21 cellular contexts compared by ENCODE assay signal in genomic region chr17:17976931-17977570, GRCh38. TPM values are rescaled to one million over a fixed set of nuclear protein-coding genes. Genes with fewer than 3 reads are reported as not detected.
DNase-seq lines count a peak whose midpoint lies in the region; ATAC-seq, FAIRE-seq and TF ChIP-seq lines count a peak whose summit lies in the region.
"Had no signal": no experiment of that assay in that cellular context is flagged by ENCODE, and none has a peak within 500 bp of the region (broad histone marks: within the 10 kb centered on the region; RNA-seq: fewer than 3 reads in every experiment).

No MANE protein-coding gene starts in this region.

- H3K18ac ChIP-seq in H1 (ENCODE audit: extremely low read depth, low read length) = no peak overlapping the region

- no peak overlapping the region for H3K4me2 ChIP-seq in H1 (ENCODE audit: insufficient read depth in 1 of 2, low read depth in 2 of 2, low read length in 2 of 2)
- no peak overlapping the region for H3K4me2 ChIP-seq in neural progenitor cell
- H3K4me2 ChIP-seq: BLaER1 had no signal

- H4K5ac ChIP-seq in H1 (ENCODE audit: insufficient read length, low read depth, low read length) = no peak overlapping the region

- H3K4me3 ChIP-seq in H1 (ENCODE audit: extremely low read depth in 1 of 4, insufficient read depth in 2 of 4, low read depth in 3 of 4, low read length in 4 of 4) = no peak overlapping the region
- H3K4me3 ChIP-seq in neural progenitor cell = no peak overlapping the region
- H3K4me3 ChIP-seq in upper lobe of right lung = no peak overlapping the region
- H3K4me3 ChIP-seq: BLaER1, K562 had no signal

- H2BK120ac ChIP-seq in H1 (replicated peaks; ENCODE audit: low read depth, low read length) = no peak overlapping the region

- H3K9me3 Mint-ChIP-seq in neural progenitor cell = no peaks in the 10 kb centered on the region
- H3K9me3 Mint-ChIP-seq: CD4-positive, CD25-positive, alpha-beta regulatory T cell; CD8-positive, alpha-beta memory T cell; H9 had no signal

- WGBS in H1 (ENCODE audit: extremely low coverage in 1 of 2, insufficient coverage in 1 of 2, insufficient read length in 1 of 2, insufficient replicate concordance in 2 of 2, low coverage in 1 of 2, low lambda C conversion rate in 2 of 2, missing lambda C conversion rate in 1 of 2), 2 experiments = 86% methylated on average over 10 of the region's 10 CpGs; no CpG with 5 or more reads in 1 of the 2 experiments

- H3K4me3 Mint-ChIP-seq in neural progenitor cell = no peak overlapping the region
- H3K4me3 Mint-ChIP-seq: CD4-positive, CD25-positive, alpha-beta regulatory T cell; CD8-positive, alpha-beta memory T cell had no signal

- no peak for TF ChIP-seq CTCF in H1 (IDR thresholded peaks at IDR 0.05; ENCODE audit: control extremely low read depth in 1 of 3, insufficient read depth in 1 of 3, low read depth in 1 of 3, low read length in 3 of 3)
- no peak for TF ChIP-seq CTCF in neural progenitor cell (IDR thresholded peaks at IDR 0.05)
- no peak for TF ChIP-seq CTCF in upper lobe of right lung (IDR thresholded peaks at IDR 0.05)

- DNase-seq in HTR-8/SVneo (ENCODE audit: insufficient read length, low spot score) (no peak), H1 (ENCODE audit: low read depth in 1 of 2, low spot score in 2 of 2) (no peak), neural progenitor cell (ENCODE audit: low spot score) (no peak), upper lobe of right lung (peak; percentile 44), CD1c-positive myeloid dendritic cell (ENCODE audit: extremely low spot score) (no peak)
- DNase-seq in activated effector memory CD4-positive, alpha-beta T cell treated with anti-CD3 and anti-CD28 coated beads, Interleukin-2, amount 50 U/mL, for 16 hours = no peak
- DNase-seq: 8988T; CD4-positive, CD25-positive, alpha-beta regulatory T cell; CD8-positive, alpha-beta memory T cell; COR-L47; DMS 273 treated with DMSO at 0.1 percent for 48 hours; DMS53; DND-41; EL; GOT3; H9 had no signal

- peak overlapping the region; percentile 41; the same call in 1 of the 2 replicates for H4K8ac ChIP-seq in H1 (ENCODE audit: extremely low read depth, insufficient read depth, low read length)

- no peaks in the 10 kb centered on the region for H3K79me1 ChIP-seq in H1 (ENCODE audit: low read depth, low read length)

- H3K36me3 Mint-ChIP-seq in neural progenitor cell = no peaks in the 10 kb centered on the region
- H3K36me3 Mint-ChIP-seq: CD4-positive, CD25-positive, alpha-beta regulatory T cell had no signal

- no peak overlapping the region; a peak in 1 of 7 replicates for H3K9ac ChIP-seq in H1 (replicated peaks in 1 of 4; ENCODE audit: extremely low read depth in 1 of 4, low read depth in 3 of 4, low read length in 3 of 4)
- H3K9ac ChIP-seq in neural progenitor cell = no peak overlapping the region
- H3K9ac ChIP-seq: BLaER1 had no signal

- H3K4me1 Mint-ChIP-seq in neural progenitor cell = peaks cover 6% of the 10 kb centered on the region

- H3K27ac ChIP-seq in H1 (ENCODE audit: low read depth, low read length) (no peak overlapping the region), neural progenitor cell (no peak overlapping the region), upper lobe of right lung (no peak overlapping the region)
- H3K27ac ChIP-seq: BLaER1 had no signal

- H3K79me2 ChIP-seq in H1 (ENCODE audit: control insufficient read depth in 1 of 2, insufficient read depth in 2 of 2, low read length in 2 of 2) (no peaks in the 10 kb centered on the region), neural progenitor cell (ENCODE audit: low read depth) (no peaks in the 10 kb centered on the region)

- TF ChIP-seq RAD21 in H1 (IDR thresholded peaks at IDR 0.05 in 1 of 2, conservative IDR thresholded peaks at IDR 0.05 in 1 of 2; ENCODE audit: low read depth in 2 of 2, low read length in 2 of 2) = no peak

- H2BK15ac ChIP-seq in H1 (ENCODE audit: low read length) = no peak overlapping the region

- no peak overlapping the region for H3K56ac ChIP-seq in H1 (replicated peaks; ENCODE audit: insufficient read length, low read depth, low read length)

- POLR2A ChIA-PET in H1 (lab: Charles Lee; ENCODE audit: partially characterized antibody) = no interaction called here

- H3K23ac ChIP-seq in H1 (ENCODE audit: insufficient read length) = no peak overlapping the region

- H3K23me2 ChIP-seq in H1 (ENCODE audit: low read depth, low read length) = peaks cover 2% of the 10 kb centered on the region; the same call in 1 of the 2 replicates

- peak; percentile 72 for FAIRE-seq in HTR-8/SVneo (lab: Jason Lieb, UNC)
- no peak for FAIRE-seq in H1 (lab: Jason Lieb, UNC)
- FAIRE-seq: GM12891, GM18507, K562 had no signal

- H3K14ac ChIP-seq in H1 (ENCODE audit: insufficient read length) = peak overlapping the region; percentile 37

- no peak overlapping the region for H2BK12ac ChIP-seq in H1 (ENCODE audit: low read depth, low read length)

- H3K27me3 ChIP-seq in H1 (replicated peaks in 1 of 4; ENCODE audit: control insufficient read depth in 3 of 4, extremely low read depth in 1 of 4, insufficient read depth in 3 of 4, low read length in 3 of 4) (no peaks in the 10 kb centered on the region), neural progenitor cell (no peaks in the 10 kb centered on the region), upper lobe of right lung (no peaks in the 10 kb centered on the region)
- H3K27me3 ChIP-seq: BLaER1 had no signal

- H3K27ac Mint-ChIP-seq in neural progenitor cell = peak overlapping the region; percentile 12
- H3K27ac Mint-ChIP-seq: H9 had no signal

- no peak overlapping the region for H3K4ac ChIP-seq in H1 (replicated peaks; ENCODE audit: insufficient read length, low read depth, low read length)

- H3K27me3 Mint-ChIP-seq in neural progenitor cell (ENCODE audit: insufficient read depth, low read depth) = peaks cover 4% of the 10 kb centered on the region

- H2AFZ ChIP-seq in H1 (ENCODE audit: low read length) (no peak overlapping the region), neural progenitor cell (replicated peaks) (no peak overlapping the region)

- H3K36me3 ChIP-seq in H1 (ENCODE audit: control insufficient read depth in 2 of 4, insufficient read depth in 4 of 4, low read length in 3 of 4) (no peaks in the 10 kb centered on the region), neural progenitor cell (no peaks in the 10 kb centered on the region), upper lobe of right lung (no peaks in the 10 kb centered on the region)
- H3K36me3 ChIP-seq: BLaER1 had no signal

- no peaks in the 10 kb centered on the region for H3F3A ChIP-seq in neural progenitor cell (ENCODE audit: low read depth)

- H3K4me1 ChIP-seq in H1 (replicated peaks in 1 of 4; ENCODE audit: control insufficient read depth in 3 of 4, insufficient read depth in 4 of 4, low read length in 3 of 4) (no peaks in the 10 kb centered on the region), neural progenitor cell (no peaks in the 10 kb centered on the region), upper lobe of right lung (peaks cover 6% of the 10 kb centered on the region)

- ATAC-seq in upper lobe of right lung (no peak), GM18498 (IDR thresholded peaks at IDR 0.05; ENCODE audit: unreplicated experiment) (no peak)
- ATAC-seq: K562 had no signal

- no peak overlapping the region for H2BK20ac ChIP-seq in H1 (ENCODE audit: low read length)

- no peak overlapping the region for H2AK5ac ChIP-seq in H1 (ENCODE audit: low read depth, low read length)

- H4K20me1 ChIP-seq in H1 (replicated peaks in 1 of 2; ENCODE audit: control insufficient read depth in 1 of 2, insufficient read depth in 2 of 2, low read length in 2 of 2) (no peaks in the 10 kb centered on the region), neural progenitor cell (ENCODE audit: low read depth) (no peaks in the 10 kb centered on the region)
- H4K20me1 ChIP-seq: BLaER1 had no signal

- no peaks in the 10 kb centered on the region for H3K9me3 ChIP-seq in H1 (ENCODE audit: insufficient read depth in 2 of 2, low read depth in 1 of 2, low read length in 1 of 2)
- no peaks in the 10 kb centered on the region for H3K9me3 ChIP-seq in neural progenitor cell (ENCODE audit: low read depth)
- no peaks in the 10 kb centered on the region for H3K9me3 ChIP-seq in upper lobe of right lung
- H3K9me3 ChIP-seq: BLaER1 had no signal

- H4K91ac ChIP-seq in H1 (replicated peaks; ENCODE audit: insufficient read length, low read length) = no peak overlapping the region

- no peak for TF ChIP-seq POLR2A in H1 (IDR thresholded peaks at IDR 0.05; ENCODE audit: control extremely low read depth in 1 of 2, low read depth in 2 of 2, low read length in 2 of 2)

- intact Hi-C loops in upper lobe of right lung (cut with DNase I) = no loop called here

- H2BK5ac ChIP-seq in H1 (ENCODE audit: low read depth, low read length) = no peak overlapping the region; the same call in 1 of the 2 replicates

- CTCF ChIA-PET in H1 (lab: Charles Lee; ENCODE audit: partially characterized antibody) = interaction anchor here (0.7 to 1.4 kb wide), 9 partner anchors 9 to 91 kb away, joined by 3 to 6 read pairs (median 3); no protein-coding TSS in a partner anchor

- TF ChIP-seq EP300 in H1 (IDR thresholded peaks at IDR 0.05; ENCODE audit: borderline replicate concordance in 1 of 2, low read depth in 2 of 2, low read length in 2 of 2) = no peak

TF ChIP-seq in H1, 55 proteins besides CTCF, POLR2A, EP300 and RAD21 (continues in another document):
- no peak for TF ChIP-seq TBP (IDR thresholded peaks at IDR 0.05; ENCODE audit: low read depth, low read length)

RNA-seq across cellular contexts. Expression of gene DRC3, which starts 4.4 kb away (rescaled TPM):
- not detected in 2 replicates for total RNA-seq in H1 (2021; fragmentation: NEBNext Ultra II Directional; extraction: Animal tissue kit (Norgen Biotek cat#: 25700))
- 0.22 and 0.59 TPM in 2 replicates for polyA plus RNA-seq in H1 (2011; rRNA removed)
- 0.21 TPM for polyA plus RNA-seq in H1 (2011; cell fraction: cytosol; rRNA removed)
- 0.33 TPM for polyA plus RNA-seq in H1 (2011; cell fraction: nucleus; rRNA removed)
- polyA plus RNA-seq in H1 (2012, experiment 1 of 2) = 1.9 to 2.8 TPM (median 2.5 TPM) in 4 replicates
- polyA plus RNA-seq in H1 (2012, experiment 2 of 2) = 0.42 TPM
- under 0.01 TPM for polyA plus RNA-seq in H1 (2013, experiment 1 of 2)
- polyA plus RNA-seq in H1 (2013, experiment 2 of 2) = 0.09 TPM
- 0.10 and 0.73 TPM in 2 replicates for polyA minus RNA-seq in H1 (2011; rRNA and poly(A)+ RNA removed)
- not detected for polyA minus RNA-seq in H1 (2011; cell fraction: cytosol; rRNA and poly(A)+ RNA removed)
- polyA minus RNA-seq in H1 (2011; cell fraction: nucleus; rRNA and poly(A)+ RNA removed) = 0.20 TPM
- total RNA-seq in neural progenitor cell (ENCODE audit: low replicate concordance) (0.07 and 0.81 TPM in 2 replicates), upper lobe of right lung (3.3 TPM)
- total RNA-seq: CD4-positive, CD25-positive, alpha-beta regulatory T cell had no signal
- polyA plus RNA-seq: CD4-positive, CD25-positive, alpha-beta regulatory T cell; CD8-positive, alpha-beta memory T cell had no signal

RNA-seq across cellular contexts. Expression of gene TOM1L2, which starts 4.9 kb away (rescaled TPM):
- total RNA-seq in H1 (2021; fragmentation: NEBNext Ultra II Directional; extraction: Animal tissue kit (Norgen Biotek cat#: 25700)) = 3.3 and 3.4 TPM in 2 replicates
- 2.0 and 4.2 TPM in 2 replicates for polyA plus RNA-seq in H1 (2011; rRNA removed)
- 2.8 TPM for polyA plus RNA-seq in H1 (2011; cell fraction: cytosol; rRNA removed)
- 5.6 TPM for polyA plus RNA-seq in H1 (2011; cell fraction: nucleus; rRNA removed)
- 2.4 to 3.2 TPM (median 2.7 TPM) in 4 replicates for polyA plus RNA-seq in H1 (2012, experiment 1 of 2)
- polyA plus RNA-seq in H1 (2012, experiment 2 of 2) = 3.4 TPM
- polyA plus RNA-seq in H1 (2013, experiment 1 of 2) = 4.5 TPM
- 4.3 TPM for polyA plus RNA-seq in H1 (2013, experiment 2 of 2)
- 3.0 and 4.6 TPM in 2 replicates for polyA minus RNA-seq in H1 (2011; rRNA and poly(A)+ RNA removed)
- 1.7 TPM for polyA minus RNA-seq in H1 (2011; cell fraction: cytosol; rRNA and poly(A)+ RNA removed)
- polyA minus RNA-seq in H1 (2011; cell fraction: nucleus; rRNA and poly(A)+ RNA removed) = 5.1 TPM
- total RNA-seq in neural progenitor cell (ENCODE audit: low replicate concordance) (4.3 and 6.5 TPM in 2 replicates), upper lobe of right lung (76.7 TPM)

Comparison
In these comparisons a context has a peak if more than half of its experiments do, and no peak if none do; other contexts are left out.
1. RNA of gene TOM1L2, which starts 4.9 kb away (total RNA-seq): 76.7 TPM in upper lobe of right lung (single experiment); 4.3 to 6.5 TPM in neural progenitor cell and 3.3 to 3.4 TPM in H1; every median in the first group is over 10 times any median in the second.